ENCODE assay signal across 18 cellular contexts in the genomic region with DNA sequence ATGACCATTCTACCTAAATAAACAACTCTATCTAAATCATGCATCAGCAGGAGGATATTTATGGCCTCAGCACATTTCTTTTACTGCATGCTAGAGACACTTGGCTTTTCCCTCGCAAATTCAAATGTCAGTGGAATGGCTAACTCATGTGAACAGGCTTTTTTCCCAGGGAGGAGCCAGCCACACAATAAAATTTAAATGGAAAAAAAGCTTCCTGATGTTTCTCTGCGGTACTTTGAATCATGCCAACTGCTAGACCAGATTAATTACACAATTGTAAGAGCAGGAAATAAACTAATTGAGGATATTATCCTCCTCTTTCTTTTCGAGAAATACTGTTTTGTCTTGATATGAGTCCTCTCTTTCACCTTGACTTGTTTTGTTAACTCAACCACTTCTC.
DNase-seq lines count a peak whose midpoint lies in the region; ATAC-seq and TF ChIP-seq lines count a peak whose summit lies in the region.
"Had no signal": no experiment of that assay in that cellular context is flagged by ENCODE, and none has a peak within 500 bp of the region (broad histone marks: within the 10 kb centered on the region; RNA-seq: fewer than 3 reads in every experiment).

No MANE protein-coding gene starts in this region.

- CTCF ChIA-PET in RWPE1 (lab: Yijun Ruan, JAX) = no interaction called here

- H3K4me1 Mint-ChIP-seq in CD14-positive monocyte (peaks cover 64% of the 10 kb centered on the region), natural killer cell (no peaks in the 10 kb centered on the region)
- H3K4me1 Mint-ChIP-seq: activated naive CD4-positive, alpha-beta T cell treated with anti-CD3 and anti-CD28 coated beads, Interleukin-2, amount 50 U/mL, for 24 hours had no signal

- POLR2A ChIA-PET in RWPE1 (lab: Yijun Ruan, JAX; ENCODE audit: low non-redundant PET) = no interaction called here

- no peak overlapping the region for H3K4me3 ChIP-seq in foreskin fibroblast (ENCODE audit: low read depth in 1 of 2, low read length in 2 of 2)
- H3K4me3 ChIP-seq: BLaER1 treated with 17β-estradiol and CSF1 and Interleukin-3, amounts not matched to agents 10 nM and 100 nM; gastrocnemius medialis; lower lobe of right lung had no signal

- peaks cover 0 to 2% (median 0%) of the 10 kb centered on the region in 7 donors for H3K9me3 Mint-ChIP-seq in CD14-positive monocyte
- peaks cover 2 to 7% of the 10 kb centered on the region in 2 donors for H3K9me3 Mint-ChIP-seq in natural killer cell
- H3K9me3 Mint-ChIP-seq: activated naive CD4-positive, alpha-beta T cell treated with anti-CD3 and anti-CD28 coated beads, Interleukin-2, amount 50 U/mL, for 24 hours had no signal

- intact Hi-C loops in CD14-positive monocyte (cut with micrococcal nuclease) (loop anchor here in 1 of 2 donors (5.0 kb wide), 1 partner anchor 299 kb away; no protein-coding TSS in a partner anchor), natural killer cell (cut with micrococcal nuclease) (no loop called here)

- no peak for TF ChIP-seq CTCF in CD14-positive monocyte (IDR thresholded peaks at IDR 0.05)
- no peak for TF ChIP-seq CTCF in foreskin fibroblast (IDR thresholded peaks at IDR 0.05; ENCODE audit: low read depth, low read length)
- no peak for TF ChIP-seq CTCF in RWPE1 (conservative IDR thresholded peaks at IDR 0.05; ENCODE audit: low read depth)
- TF ChIP-seq CTCF in natural killer cell (IDR thresholded peaks at IDR 0.05) = no peak

- no peak for DNase-seq in CD14-positive monocyte (ENCODE audit: low spot score)
- DNase-seq in RPMI7951 (ENCODE audit: low read depth) = peak; percentile 81
- peak; percentile 59 to 79 for DNase-seq in foreskin fibroblast
- DNase-seq in stromal cell of bone marrow (ENCODE audit: low read depth) = peak; percentile 55
- no peak for DNase-seq in RWPE1 (ENCODE audit: low spot score)
- no peak for DNase-seq in NCI-H2171 treated with DMSO at 0.1 percent for 48 hours (lab: John Stamatoyannopoulos, UW)
- no peak for DNase-seq in natural killer cell
- DNase-seq: DMS 273 treated with DMSO at 0.1 percent for 48 hours; gastrocnemius medialis; lower lobe of right lung; NCI-H2029 treated with DMSO at 0.1 percent for 48 hours; NCI-H82; retina; stimulated activated CD4-positive, alpha-beta T cell treated with anti-CD3 and anti-CD28 coated beads, Interleukin-15, amount 100 ng/mL, for 24 hours; stimulated activated naive CD8-positive, alpha-beta T cell treated with anti-CD3 and anti-CD28 coated beads, Interleukin-15, Interleukin-2, amounts not matched to agents 100 U/mL and 50 U/mL, for 24 hours had no signal

- ATAC-seq in GM18907 (IDR thresholded peaks at IDR 0.05; ENCODE audit: unreplicated experiment) = no peak
- ATAC-seq in natural killer cell = no peak
- ATAC-seq: gastrocnemius medialis; lower lobe of right lung; stimulated activated naive CD8-positive, alpha-beta T cell treated with anti-CD3 and anti-CD28 coated beads, Interleukin-15, Interleukin-2, amounts not matched to agents 100 U/mL and 50 U/mL, for 24 hours had no signal

- H3K27ac Mint-ChIP-seq in CD14-positive monocyte = peak overlapping the region; percentile 85 to 96 (median 93)
- H3K27ac Mint-ChIP-seq in natural killer cell = no peak overlapping the region
- H3K27ac Mint-ChIP-seq: activated naive CD4-positive, alpha-beta T cell treated with anti-CD3 and anti-CD28 coated beads, Interleukin-2, amount 50 U/mL, for 24 hours had no signal

- H3K36me3 Mint-ChIP-seq in CD14-positive monocyte (no peaks in the 10 kb centered on the region), natural killer cell (no peaks in the 10 kb centered on the region)
- H3K36me3 Mint-ChIP-seq: activated naive CD4-positive, alpha-beta T cell treated with anti-CD3 and anti-CD28 coated beads, Interleukin-2, amount 50 U/mL, for 24 hours had no signal

- H3K4me3 Mint-ChIP-seq in CD14-positive monocyte (no peak overlapping the region), natural killer cell (no peak overlapping the region)
- H3K4me3 Mint-ChIP-seq: activated naive CD4-positive, alpha-beta T cell treated with anti-CD3 and anti-CD28 coated beads, Interleukin-2, amount 50 U/mL, for 24 hours had no signal

- no peak overlapping the region for H3K27ac ChIP-seq in RWPE1
- H3K27ac ChIP-seq: gastrocnemius medialis, lower lobe of right lung had no signal

- no peaks in the 10 kb centered on the region for H3K27me3 Mint-ChIP-seq in CD14-positive monocyte (ENCODE audit: low read depth in 3 of 3)
- H3K27me3 Mint-ChIP-seq in natural killer cell (ENCODE audit: low read depth in 2 of 2) = no peaks in the 10 kb centered on the region

Comparison
In these comparisons a context has a peak if more than half of its experiments do, and no peak if none do; other contexts are left out.
1. DNase-seq: peak in RPMI7951 (single experiment), foreskin fibroblast (2 of 2) and stromal cell of bone marrow (single experiment); none in CD14-positive monocyte (single experiment), RWPE1 (single experiment), NCI-H2171 treated with DMSO at 0.1 percent for 48 hours (single experiment) and natural killer cell (single experiment).
2. H3K27ac Mint-ChIP-seq: peak in CD14-positive monocyte (7 of 7); none in natural killer cell (0 of 2).